In genomic region chr9:12776775-12777055, GRCh38 we compare ENCODE assay signal across 10 cellular contexts. TPM values are rescaled to one million over a fixed set of nuclear protein-coding genes. Genes with fewer than 3 reads are reported as not detected.
DNase-seq lines count a peak whose midpoint lies in the region; ATAC-seq and TF ChIP-seq lines count a peak whose summit lies in the region.
"Had no signal": no experiment of that assay in that cellular context is flagged by ENCODE, and none has a peak within 500 bp of the region (broad histone marks: within the 10 kb centered on the region; RNA-seq: fewer than 3 reads in every experiment).

No MANE protein-coding gene starts in this region.

- no peaks in the 10 kb centered on the region for H3K27me3 Mint-ChIP-seq in chondrocyte (ENCODE audit: low read depth)
- peaks cover 8 to 11% of the 10 kb centered on the region in 2 donors for H3K27me3 Mint-ChIP-seq in natural killer cell treated with Interleukin-12 subunit alpha and Interleukin-12 subunit beta and Interleukin-15 and Interleukin-18, amount 100 ng/mL, for 72 hours

- H3K4me3 ChIP-seq in MG63 (peak overlapping the region; percentile 70), right lobe of liver (peak overlapping the region; percentile 52 to 73 (median 66)), thoracic aorta (peak overlapping the region; percentile 83)

- peaks cover 3% of the 10 kb centered on the region for H3K9me3 Mint-ChIP-seq in chondrocyte (ENCODE audit: low read depth)
- H3K9me3 Mint-ChIP-seq in natural killer cell treated with Interleukin-12 subunit alpha and Interleukin-12 subunit beta and Interleukin-15 and Interleukin-18, amount 100 ng/mL, for 72 hours, result peaks cover 4% of the 10 kb centered on the region
- H3K9me3 Mint-ChIP-seq: activated T-helper 2 cell treated with anti-CD3 and anti-CD28 coated beads, Interferon-gamma antibody, Interleukin-2, Interleukin-4, amounts not matched to agents 10 μg/mL and 5 μg/mL and 100 μg/mL, durations not matched to agents 14 hours and 24 hours and 36 hours had no signal

- H3K4me1 ChIP-seq in right lobe of liver (peaks cover 0 to 35% (median 0%) of the 10 kb centered on the region in 4 donors), thoracic aorta (ENCODE audit: control insufficient read depth in 1 of 2, low read depth in 2 of 2) (peaks cover 13 to 27% of the 10 kb centered on the region in 2 donors)

- ATAC-seq in right lobe of liver (peak in 1 of 4 donors; percentile 0), thoracic aorta (ENCODE audit: insufficient number of reproducible peaks, low FRiP score, low read depth) (no peak), HG03025 (IDR thresholded peaks at IDR 0.05; ENCODE audit: low FRiP score, unreplicated experiment) (no peak), GM18511 (IDR thresholded peaks at IDR 0.05; ENCODE audit: unreplicated experiment) (no peak)
- ATAC-seq in natural killer cell treated with Interleukin-12 subunit alpha and Interleukin-12 subunit beta and Interleukin-15 and Interleukin-18, amount 100 ng/mL, for 72 hours, result no peak

- peak overlapping the region; percentile 100 for H3K27ac Mint-ChIP-seq in chondrocyte (ENCODE audit: unreplicated experiment)
- no peak overlapping the region for H3K27ac Mint-ChIP-seq in natural killer cell treated with Interleukin-12 subunit alpha and Interleukin-12 subunit beta and Interleukin-15 and Interleukin-18, amount 100 ng/mL, for 72 hours
- H3K27ac Mint-ChIP-seq: activated T-helper 2 cell treated with anti-CD3 and anti-CD28 coated beads, Interferon-gamma antibody, Interleukin-2, Interleukin-4, amounts not matched to agents 10 μg/mL and 5 μg/mL and 100 μg/mL, durations not matched to agents 14 hours and 24 hours and 36 hours had no signal

- H3K4me1 Mint-ChIP-seq in chondrocyte (ENCODE audit: low read depth), result peaks cover 52% of the 10 kb centered on the region
- H3K4me1 Mint-ChIP-seq in natural killer cell treated with Interleukin-12 subunit alpha and Interleukin-12 subunit beta and Interleukin-15 and Interleukin-18, amount 100 ng/mL, for 72 hours (ENCODE audit: low read depth in 2 of 2), result peaks cover 0 to 6% of the 10 kb centered on the region in 2 donors

- H3K36me3 ChIP-seq in MG63 (peaks cover 15% of the 10 kb centered on the region), right lobe of liver (no peaks in the 10 kb centered on the region), thoracic aorta (no peaks in the 10 kb centered on the region)
- H3K36me3 ChIP-seq: neutrophil had no signal

- peak overlapping the region; percentile 96 for H3K4me3 Mint-ChIP-seq in chondrocyte (ENCODE audit: unreplicated experiment)
- H3K4me3 Mint-ChIP-seq in natural killer cell treated with Interleukin-12 subunit alpha and Interleukin-12 subunit beta and Interleukin-15 and Interleukin-18, amount 100 ng/mL, for 72 hours, result no peak overlapping the region

- peaks cover 20% of the 10 kb centered on the region for H3K36me3 Mint-ChIP-seq in chondrocyte (ENCODE audit: low read depth)
- H3K36me3 Mint-ChIP-seq in natural killer cell treated with Interleukin-12 subunit alpha and Interleukin-12 subunit beta and Interleukin-15 and Interleukin-18, amount 100 ng/mL, for 72 hours, result no peaks in the 10 kb centered on the region

- intact Hi-C loops in right lobe of liver (cut with DNase I), result loop anchor here in 1 of 2 donors (5.0 kb wide), 1 partner anchor 41 kb away; no protein-coding TSS in a partner anchor

- TF ChIP-seq POLR2A in right lobe of liver (IDR thresholded peaks at IDR 0.05), result no peak

- H3K27ac ChIP-seq in right lobe of liver (peak overlapping the region; percentile 94 to 99 (median 95)), thoracic aorta (peak overlapping the region; percentile 87 to 91)
- H3K27ac ChIP-seq: neutrophil had no signal

- peaks cover 8% of the 10 kb centered on the region for H3K27me3 ChIP-seq in MG63
- no peaks in the 10 kb centered on the region for H3K27me3 ChIP-seq in right lobe of liver
- H3K27me3 ChIP-seq in thoracic aorta (replicated peaks; ENCODE audit: insufficient read depth), result no peaks in the 10 kb centered on the region

- H3K9me3 ChIP-seq in MG63 (peaks cover 2% of the 10 kb centered on the region; the same call in 1 of the 2 replicates), right lobe of liver (no peaks in the 10 kb centered on the region), thoracic aorta (no peaks in the 10 kb centered on the region)
- H3K9me3 ChIP-seq: neutrophil had no signal

- DNase-seq in MG63 (no peak), chondrocyte (ENCODE audit: low spot score) (no peak), right lobe of liver (no peak), thoracic aorta (ENCODE audit: low spot score) (no peak), SKM-1 treated with dmso at 0.1 percent for 144 hours (lab: John Stamatoyannopoulos, UW; ENCODE audit: unreplicated experiment) (no peak)
- DNase-seq in natural killer cell treated with Interleukin-12 subunit alpha and Interleukin-12 subunit beta and Interleukin-15 and Interleukin-18, amount 100 ng/mL, for 72 hours (ENCODE audit: low spot score), result no peak

- TF ChIP-seq CTCF in chondrocyte (IDR thresholded peaks at IDR 0.05), result no peak
- no peak for TF ChIP-seq CTCF in right lobe of liver (IDR thresholded peaks at IDR 0.05)
- no peak for TF ChIP-seq CTCF in thoracic aorta (IDR thresholded peaks at IDR 0.05)

- 10% methylated on average over 3 of the region's 3 CpGs for WGBS in right lobe of liver (ENCODE audit: insufficient coverage, low coverage, low lambda C conversion rate, missing lambda C conversion rate)

RNA-seq across cellular contexts. Expression of gene LURAP1L, which starts 1.9 kb away (rescaled TPM):
- 67.0 and 69.9 TPM in 2 replicates for total RNA-seq in MG63 (2014; rRNA removed; shearing (Covaris generic); ENCODE audit: low replicate concordance)
- total RNA-seq in chondrocyte (57.0 to 67.4 TPM (median 67.1 TPM) in 3 replicates), right lobe of liver (10 to 100 TPM in 5 of 6 experiments, 1 to 10 TPM in 1; 9.6 to 38.0 (median 18.8) TPM), thoracic aorta (10 to 100 TPM; 10.3 to 14.7 TPM)
- not detected for total RNA-seq in natural killer cell treated with Interleukin-12 subunit alpha and Interleukin-12 subunit beta and Interleukin-15 and Interleukin-18, amount 100 ng/mL, for 72 hours
- total RNA-seq: activated T-helper 2 cell treated with anti-CD3 and anti-CD28 coated beads, Interferon-gamma antibody, Interleukin-2, Interleukin-4, amounts not matched to agents 10 μg/mL and 5 μg/mL and 100 μg/mL, durations not matched to agents 14 hours and 24 hours and 36 hours had no signal

Comparison
In these comparisons a context has a peak if more than half of its experiments do, and no peak if none do; other contexts are left out.
1. RNA of gene LURAP1L, which starts 1.9 kb away (total RNA-seq): 57.0 to 67.4 TPM in chondrocyte, 67.0 to 69.9 TPM in MG63, 9.6 to 38.0 TPM in right lobe of liver and 10.3 to 14.7 TPM in thoracic aorta; not detected in natural killer cell treated with Interleukin-12 subunit alpha and Interleukin-12 subunit beta and Interleukin-15 and Interleukin-18, amount 100 ng/mL, for 72 hours; every median in the first group is over 10 times any median in the second.
2. Peak in every context shown above with its lines, with median percentiles within 50 percentile points of each other: H3K4me3 ChIP-seq.